In genomic region chr7:104923010-104923421, GRCh38 we compare ENCODE assay signal across 1 cellular context.
A peak's percentile ranks its signal among the peaks of the same experiment; 100 is the strongest.
TF ChIP-seq lines count a peak whose summit lies in the region.

No MANE protein-coding gene starts in this region.

TF ChIP-seq in GM12878, 131 proteins besides CTCF, POLR2A, EP300 and RAD21 (continued from another document and continues in another):
- TF ChIP-seq BACH1 (IDR thresholded peaks at IDR 0.05; ENCODE audit: borderline replicate concordance) (no peak), JUND (IDR thresholded peaks at IDR 0.05; ENCODE audit: low read depth, low read length) (no peak), IKZF1 (conservative IDR thresholded peaks at IDR 0.05) (peak; percentile 52; the same call in 1 of the 2 replicates), SREBF2 (IDR thresholded peaks at IDR 0.05; ENCODE audit: low read length) (no peak), RFX5 (IDR thresholded peaks at IDR 0.05; ENCODE audit: low read depth, low read length) (peak; percentile 23; the same call in 1 of the 2 replicates), ATF2 (IDR thresholded peaks at IDR 0.05; ENCODE audit: low read length) (no peak), JUNB (IDR thresholded peaks at IDR 0.05) (no peak), FOXM1 (IDR thresholded peaks at IDR 0.05; ENCODE audit: low read depth, low read length) (no peak; the same call in 1 of the 2 replicates), EED (IDR thresholded peaks at IDR 0.05; ENCODE audit: low read depth) (no peak), SP1 (IDR thresholded peaks at IDR 0.05; ENCODE audit: low read depth, low read length) (peak; percentile 27), ZNF687 (IDR thresholded peaks at IDR 0.05) (peak; percentile 35; the same call in 1 of the 2 replicates), CHD4 (IDR thresholded peaks at IDR 0.05) (no peak), KDM1A (IDR thresholded peaks at IDR 0.05; ENCODE audit: borderline replicate concordance) (no peak), MXI1 (IDR thresholded peaks at IDR 0.05; ENCODE audit: low read depth, low read length) (0 out of 2 replicates have a peak, but pooled peaks have one; percentile 41), ZBTB33 (IDR thresholded peaks at IDR 0.05) (no peak), ELK1 (IDR thresholded peaks at IDR 0.05; ENCODE audit: low read depth, low read length) (no peak), RCOR1 (conservative IDR thresholded peaks at IDR 0.05; ENCODE audit: low read depth, low read length) (no peak; the same call in 1 of the 2 replicates), GATAD2B (conservative IDR thresholded peaks at IDR 0.05; ENCODE audit: low read depth) (0 out of 2 replicates have a peak, but pooled peaks have one; percentile 30), IRF3 (IDR thresholded peaks at IDR 0.05) (no peak), CEBPZ (IDR thresholded peaks at IDR 0.05; ENCODE audit: low read depth, low read length) (no peak), NBN (IDR thresholded peaks at IDR 0.05) (0 out of 2 replicates have a peak, but pooled peaks have one; percentile 35), CBX3 (IDR thresholded peaks at IDR 0.05; ENCODE audit: borderline replicate concordance, low read depth) (no peak), USF1 (IDR thresholded peaks at IDR 0.05; ENCODE audit: borderline replicate concordance, extremely low read length, insufficient read depth, low read depth, low read length) (no peak), ZBTB40 (IDR thresholded peaks at IDR 0.05; ENCODE audit: borderline replicate concordance) (no peak), BCLAF1 (IDR thresholded peaks at IDR 0.05) (no peak), WRNIP1 (IDR thresholded peaks at IDR 0.05; ENCODE audit: borderline replicate concordance, low read depth, low read length) (peak; percentile 97; the same call in 1 of the 2 replicates), NFIC (IDR thresholded peaks at IDR 0.05; ENCODE audit: low read depth, low read length) (no peak), BCL3 (IDR thresholded peaks at IDR 0.05; ENCODE audit: borderline replicate concordance, insufficient read depth, low read depth, low read length, poor library complexity, severe bottlenecking) (no peak), KAT2A (conservative IDR thresholded peaks at IDR 0.05; ENCODE audit: control insufficient read depth, low read depth, low read length) (no peak), SIX5 (IDR thresholded peaks at IDR 0.05; ENCODE audit: low read depth, low read length, severe bottlenecking) (no peak), HDAC6 (IDR thresholded peaks at IDR 0.05; ENCODE audit: unreplicated experiment) (no peak), FOXK2 (IDR thresholded peaks at IDR 0.05) (no peak), ZNF384 (IDR thresholded peaks at IDR 0.05; ENCODE audit: borderline replicate concordance, low read depth, low read length) (no peak)
